Comparison of ENCODE assay signal across 11 cellular contexts in the genomic region with DNA sequence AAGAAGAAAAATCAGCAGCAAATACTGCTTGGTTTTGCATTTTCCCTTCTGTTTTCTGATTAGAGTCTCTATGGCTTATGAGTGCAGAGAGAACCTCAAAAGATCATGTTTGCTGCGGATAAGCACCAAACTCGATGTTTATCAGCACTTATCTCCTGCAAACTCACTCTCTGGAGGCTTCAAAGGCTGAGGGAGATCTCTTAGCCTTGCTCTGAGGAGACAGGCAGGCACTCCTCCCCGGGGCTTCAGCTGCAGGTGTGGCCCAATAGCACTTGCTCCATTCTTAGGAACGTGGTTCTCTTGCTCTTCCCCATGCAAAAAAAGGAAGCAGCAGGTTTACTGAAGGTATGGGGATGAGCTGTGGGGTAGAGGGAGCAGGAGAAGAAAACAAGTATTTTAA. TPM values are rescaled to one million over a fixed set of nuclear protein-coding genes. Genes with fewer than 3 reads are reported as not detected.
A peak's percentile ranks its signal among the peaks of the same experiment; 100 is the strongest.
DNase-seq lines count a peak whose midpoint lies in the region; ATAC-seq, FAIRE-seq and TF ChIP-seq lines count a peak whose summit lies in the region.
"Had no signal": no experiment of that assay in that cellular context is flagged by ENCODE, and none has a peak within 500 bp of the region (broad histone marks: within the 10 kb centered on the region; RNA-seq: fewer than 3 reads in every experiment).

No MANE protein-coding gene starts in this region.

- TF ChIP-seq CTCF in tibial artery (IDR thresholded peaks at IDR 0.05): no peak

- peak overlapping the region; percentile 90 to 95 (median 94) for H3K27ac Mint-ChIP-seq in IgD-negative memory B cell
- H3K27ac Mint-ChIP-seq in activated CD4-positive, alpha-beta memory T cell treated with anti-CD3 and anti-CD28 coated beads for 36 hours: peak overlapping the region; percentile 72
- peak overlapping the region; percentile 64 to 98 (median 95) for H3K27ac Mint-ChIP-seq in naive thymus-derived CD4-positive, alpha-beta T cell

- peak overlapping the region; percentile 51 to 94 (median 80) for H3K4me3 Mint-ChIP-seq in IgD-negative memory B cell
- peak overlapping the region; percentile 44 for H3K4me3 Mint-ChIP-seq in activated CD4-positive, alpha-beta memory T cell treated with anti-CD3 and anti-CD28 coated beads for 36 hours
- peak overlapping the region; percentile 68 to 93 (median 82) for H3K4me3 Mint-ChIP-seq in naive thymus-derived CD4-positive, alpha-beta T cell

- no peaks in the 10 kb centered on the region for H3K9me3 ChIP-seq in naive thymus-derived CD4-positive, alpha-beta T cell (ENCODE audit: control insufficient read depth in 2 of 3, low read length in 3 of 3)
- no peaks in the 10 kb centered on the region for H3K9me3 ChIP-seq in tibial artery
- H3K9me3 ChIP-seq: gastrocnemius medialis, suprapubic skin had no signal

- H3K4me1 ChIP-seq in naive thymus-derived CD4-positive, alpha-beta T cell (ENCODE audit: control insufficient read depth in 2 of 2, insufficient read depth in 2 of 2, low read length in 2 of 2): peaks cover 66 to 79% of the 10 kb centered on the region in 2 donors
- no peaks in the 10 kb centered on the region for H3K4me1 ChIP-seq in tibial artery

- peaks cover 0 to 3% (median 0%) of the 10 kb centered on the region in 3 experiments for H3K36me3 ChIP-seq in naive thymus-derived CD4-positive, alpha-beta T cell (ENCODE audit: control insufficient read depth in 2 of 3, insufficient read depth in 3 of 3, low read length in 3 of 3)
- no peaks in the 10 kb centered on the region for H3K36me3 ChIP-seq in tibial artery
- H3K36me3 ChIP-seq: gastrocnemius medialis, suprapubic skin had no signal

- peaks cover 76 to 83% (median 78%) of the 10 kb centered on the region in 3 donors for H3K4me1 Mint-ChIP-seq in IgD-negative memory B cell
- H3K4me1 Mint-ChIP-seq in activated CD4-positive, alpha-beta memory T cell treated with anti-CD3 and anti-CD28 coated beads for 36 hours (ENCODE audit: low read depth): peaks cover 80% of the 10 kb centered on the region
- peaks cover 71 to 95% (median 93%) of the 10 kb centered on the region in 7 donors for H3K4me1 Mint-ChIP-seq in naive thymus-derived CD4-positive, alpha-beta T cell

- peak overlapping the region; percentile 2 for H3K4me3 ChIP-seq in naive thymus-derived CD4-positive, alpha-beta T cell (ENCODE audit: low read length)
- no peak overlapping the region for H3K4me3 ChIP-seq in tibial artery
- H3K4me3 ChIP-seq: gastrocnemius medialis, suprapubic skin had no signal

- no peak for FAIRE-seq in urothelium cell line (lab: Jason Lieb, UNC)

- peak; percentile 70 for ATAC-seq in naive thymus-derived CD4-positive, alpha-beta T cell
- ATAC-seq in left colon: no peak
- ATAC-seq: gastrocnemius medialis had no signal

- no peaks in the 10 kb centered on the region for H3K9me3 Mint-ChIP-seq in IgD-negative memory B cell
- H3K9me3 Mint-ChIP-seq in activated CD4-positive, alpha-beta memory T cell treated with anti-CD3 and anti-CD28 coated beads for 36 hours: no peaks in the 10 kb centered on the region
- H3K9me3 Mint-ChIP-seq in naive thymus-derived CD4-positive, alpha-beta T cell: no peaks in the 10 kb centered on the region

- H3K36me3 Mint-ChIP-seq in IgD-negative memory B cell: peaks cover 13% of the 10 kb centered on the region
- peaks cover 4% of the 10 kb centered on the region for H3K36me3 Mint-ChIP-seq in activated CD4-positive, alpha-beta memory T cell treated with anti-CD3 and anti-CD28 coated beads for 36 hours
- H3K36me3 Mint-ChIP-seq in naive thymus-derived CD4-positive, alpha-beta T cell: peaks cover 0 to 27% (median 4%) of the 10 kb centered on the region in 5 donors

- CTCF ChIA-PET in activated CD4-positive, alpha-beta memory T cell treated with anti-CD3 and anti-CD28 coated beads for 36 hours (lab: Charles Lee): interaction anchor here (0.7 to 2.1 kb wide), 4 partner anchors 12 to 567 kb away, joined by 3 to 14 read pairs (median 4); no protein-coding TSS in a partner anchor
- CTCF ChIA-PET in naive thymus-derived CD4-positive, alpha-beta T cell (lab: Charles Lee): interaction anchor here (0.7 to 6.1 kb wide), 4 partner anchors 12 to 487 kb away, joined by 3 to 19 read pairs (median 3); no protein-coding TSS in a partner anchor

- POLR2A ChIA-PET in activated CD4-positive, alpha-beta memory T cell treated with anti-CD3 and anti-CD28 coated beads for 36 hours (lab: Charles Lee): interaction anchor here (1.4 kb wide), 1 partner anchor 44 kb away, joined by 3 read pairs; no protein-coding TSS in a partner anchor
- POLR2A ChIA-PET in naive thymus-derived CD4-positive, alpha-beta T cell (lab: Charles Lee): interaction anchor here (0.6 to 7.3 kb wide), 9 partner anchors 10 to 53 kb away, joined by 3 to 51 read pairs (median 4); partner anchors contain the start of gene FLI1

- peak overlapping the region; percentile 52 for H3K27ac ChIP-seq in naive thymus-derived CD4-positive, alpha-beta T cell (ENCODE audit: low read depth, low read length)
- no peak overlapping the region for H3K27ac ChIP-seq in tibial artery
- H3K27ac ChIP-seq: gastrocnemius medialis, suprapubic skin had no signal

- no peaks in the 10 kb centered on the region for H3K27me3 Mint-ChIP-seq in IgD-negative memory B cell
- no peaks in the 10 kb centered on the region for H3K27me3 Mint-ChIP-seq in activated CD4-positive, alpha-beta memory T cell treated with anti-CD3 and anti-CD28 coated beads for 36 hours
- no peaks in the 10 kb centered on the region for H3K27me3 Mint-ChIP-seq in naive thymus-derived CD4-positive, alpha-beta T cell

- no peaks in the 10 kb centered on the region for H3K27me3 ChIP-seq in naive thymus-derived CD4-positive, alpha-beta T cell (ENCODE audit: control insufficient read depth in 2 of 2, insufficient read depth in 2 of 2, low read length in 2 of 2)
- no peaks in the 10 kb centered on the region for H3K27me3 ChIP-seq in tibial artery
- H3K27me3 ChIP-seq: gastrocnemius medialis had no signal

- DNase-seq in CMK (ENCODE audit: low read depth): peak; percentile 63
- no peak for DNase-seq in activated CD4-positive, alpha-beta memory T cell treated with anti-CD3 and anti-CD28 coated beads for 36 hours
- DNase-seq in naive thymus-derived CD4-positive, alpha-beta T cell: peak in 6 of 9 donors; percentile 41 to 58 (median 50)
- DNase-seq in left colon: no peak
- DNase-seq in tibial artery: no peak
- DNase-seq in urothelium cell line (ENCODE audit: low spot score): no peak
- DNase-seq: gastrocnemius medialis, Kasumi-1, NCI-H2107 had no signal

- intact Hi-C loops in activated CD4-positive, alpha-beta memory T cell treated with anti-CD3 and anti-CD28 coated beads for 36 hours (cut with micrococcal nuclease): no loop called here
- intact Hi-C loops in naive thymus-derived CD4-positive, alpha-beta T cell (cut with micrococcal nuclease): loop anchor here in 1 of 2 donors (1.0 kb wide), 2 partner anchors 9 to 18 kb away; no protein-coding TSS in a partner anchor
- intact Hi-C loops in left colon (cut with DNase I, micrococcal nuclease): no loop called here
- intact Hi-C loops in tibial artery (cut with DNase I; ENCODE audit: low total_unique reads): no loop called here

RNA-seq across cellular contexts. Expression of gene FLI1, which starts 45.1 kb away (rescaled TPM):
- polyA plus RNA-seq in IgD-negative memory B cell: 113 TPM
- 10 to 100 TPM; 60.3 to 63.7 TPM for total RNA-seq in activated CD4-positive, alpha-beta memory T cell treated with anti-CD3 and anti-CD28 coated beads for 36 hours
- 100 to 1,000 TPM in 1 of 5 experiments, 10 to 100 TPM in 4; 80.8 to 108 (median 89.3) TPM for total RNA-seq in naive thymus-derived CD4-positive, alpha-beta T cell
- polyA plus RNA-seq in naive thymus-derived CD4-positive, alpha-beta T cell: 10 to 100 TPM; 52.1 to 53.8 TPM
- total RNA-seq in left colon: 10 to 100 TPM in 1 of 2 donors, 1 to 10 TPM in 1; 5.6 to 10.6 TPM

Comparison
In these comparisons a context has a peak if more than half of its experiments do, and no peak if none do; other contexts are left out.
1. DNase-seq: peak in CMK (single experiment) and naive thymus-derived CD4-positive, alpha-beta T cell (6 of 9); none in activated CD4-positive, alpha-beta memory T cell treated with anti-CD3 and anti-CD28 coated beads for 36 hours (single experiment), left colon (0 of 2), tibial artery (0 of 2) and urothelium cell line (single experiment).
2. RNA of gene FLI1, which starts 45.1 kb away (total RNA-seq): 80.8 to 108 TPM in naive thymus-derived CD4-positive, alpha-beta T cell and 60.3 to 63.7 TPM in activated CD4-positive, alpha-beta memory T cell treated with anti-CD3 and anti-CD28 coated beads for 36 hours; 5.6 to 10.6 TPM in left colon; every median in the first group is over 4 times any median in the second.
3. Peak in every context shown above with its lines, with median percentiles within 50 percentile points of each other: H3K27ac Mint-ChIP-seq and H3K4me3 Mint-ChIP-seq.